1 cellular context compared by ENCODE assay signal in genomic region chr6:110619275-110619908, GRCh38.
TF ChIP-seq lines count a peak whose summit lies in the region.

No MANE protein-coding gene starts in this region.

TF ChIP-seq in K562, 482 proteins besides CTCF, POLR2A, EP300 and RAD21 (continued from another document):
- TF ChIP-seq, protein P1, sequence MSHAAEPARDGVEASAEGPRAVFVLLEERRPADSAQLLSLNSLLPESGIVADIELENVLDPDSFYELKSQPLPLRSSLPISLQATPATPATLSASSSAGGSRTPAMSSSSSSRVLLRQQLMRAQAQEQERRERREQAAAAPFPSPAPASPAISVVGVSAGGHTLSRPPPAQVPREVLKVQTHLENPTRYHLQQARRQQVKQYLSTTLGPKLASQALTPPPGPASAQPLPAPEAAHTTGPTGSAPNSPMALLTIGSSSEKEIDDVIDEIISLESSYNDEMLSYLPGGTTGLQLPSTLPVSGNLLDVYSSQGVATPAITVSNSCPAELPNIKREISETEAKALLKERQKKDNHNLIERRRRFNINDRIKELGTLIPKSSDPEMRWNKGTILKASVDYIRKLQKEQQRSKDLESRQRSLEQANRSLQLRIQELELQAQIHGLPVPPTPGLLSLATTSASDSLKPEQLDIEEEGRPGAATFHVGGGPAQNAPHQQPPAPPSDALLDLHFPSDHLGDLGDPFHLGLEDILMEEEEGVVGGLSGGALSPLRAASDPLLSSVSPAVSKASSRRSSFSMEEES (CRISPR knock-in tag; IDR thresholded peaks at IDR 0.05): no peak
- TF ChIP-seq ZNF695 (CRISPR knock-in tag; IDR thresholded peaks at IDR 0.05) (no peak), ZNF253 (CRISPR knock-in tag; conservative IDR thresholded peaks at IDR 0.05) (no peak), GATAD2A (IDR thresholded peaks at IDR 0.05) (no peak), RERE (CRISPR knock-in tag; IDR thresholded peaks at IDR 0.05; ENCODE audit: borderline replicate concordance) (no peak), ZNF511 (CRISPR knock-in tag; IDR thresholded peaks at IDR 0.05) (no peak)
